In the genomic region with DNA sequence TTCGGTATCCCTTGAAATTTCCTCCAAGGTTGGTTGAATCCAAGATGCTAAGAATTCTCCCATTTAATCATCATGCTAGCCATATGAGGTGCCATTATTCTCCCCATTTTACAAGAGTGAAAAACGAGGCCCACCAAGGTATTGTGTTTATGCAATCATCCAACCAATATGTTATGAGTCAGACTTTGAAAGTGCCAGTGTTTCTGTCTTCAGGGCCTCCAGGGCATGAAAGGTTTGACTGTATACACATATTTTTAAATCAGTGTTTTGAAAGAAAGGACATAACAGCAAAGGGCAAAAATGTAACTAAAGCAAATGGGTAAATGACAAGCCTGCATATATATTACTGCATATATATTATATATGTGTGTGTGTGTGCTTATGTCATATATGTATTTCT, we compare ENCODE assay signal across 27 cellular contexts.
"Had no signal": no experiment of that assay in that cellular context is flagged by ENCODE, and none has a peak within 500 bp of the region (broad histone marks: within the 10 kb centered on the region; RNA-seq: fewer than 3 reads in every experiment).

No MANE protein-coding gene starts in this region.

- H3K36me3 Mint-ChIP-seq: activated CD8-positive, alpha-beta memory T cell treated with anti-CD3 and anti-CD28 coated beads, Interleukin-2, amount 10 ng/mL, durations not matched to agents 7 days and 5 days; activated naive CD8-positive, alpha-beta T cell treated with anti-CD3 and anti-CD28 coated beads for 36 hours had no signal

- H3K27me3 Mint-ChIP-seq: activated B cell treated with CpG ODN at 0.5 μM for 24 hours; activated CD4-positive, alpha-beta T cell treated with anti-CD3 and anti-CD28 coated beads, Interleukin-2, amount 10 ng/mL, durations not matched to agents 24 days and 14 days; activated CD8-positive, alpha-beta memory T cell treated with anti-CD3 and anti-CD28 coated beads, Interleukin-2, amount 10 ng/mL, durations not matched to agents 7 days and 5 days; activated naive CD8-positive, alpha-beta T cell treated with anti-CD3 and anti-CD28 coated beads for 36 hours had no signal

- DNase-seq: activated B cell treated with CpG ODN at 0.5 μM for 24 hours; activated CD4-positive, alpha-beta T cell treated with anti-CD3 and anti-CD28 coated beads for 1 hour; activated CD4-positive, alpha-beta T cell treated with anti-CD3 and anti-CD28 coated beads, Interleukin-2, amount 10 ng/mL, durations not matched to agents 24 days and 14 days; activated CD4-positive, alpha-beta T cell treated with anti-CD3 and anti-CD28 coated beads, Interleukin-2, amount 50 U/mL, for 48 hours; activated CD8-positive, alpha-beta memory T cell treated with anti-CD3 and anti-CD28 coated beads, Interleukin-2, amount 10 ng/mL, durations not matched to agents 7 days and 5 days; activated effector memory CD4-positive, alpha-beta T cell treated with anti-CD3 and anti-CD28 coated beads, Interleukin-2, amount 50 U/mL, for 16 hours; activated naive CD4-positive, alpha-beta T cell treated with anti-CD3 and anti-CD28 coated beads for 36 hours; activated naive CD8-positive, alpha-beta T cell treated with anti-CD3 and anti-CD28 coated beads for 36 hours; activated T-cell treated with anti-CD3 and anti-CD28 coated beads, Interleukin-2, amount 50 U/mL, for 4 hours; anterior cingulate cortex; central memory CD4-positive, alpha-beta T cell; IMR-90; Kasumi-1; KBM-7; MV-4-11; NCI-H1092 treated with DMSO at 0.1 percent for 48 hours; NCI-H1417 treated with DMSO at 0.1 percent for 48 hours; NCI-H1694; NCI-H2029; NCI-H2107; NCI-H2171 treated with DMSO at 0.1 percent for 48 hours; NCI-H345; NCI-H510A; NCI-H69; SHP77 treated with DMSO at 0.1 percent for 48 hours; T-helper 2 cell; T1000 had no signal

- H3K9me3 Mint-ChIP-seq: activated B cell treated with CpG ODN at 0.5 μM for 24 hours; activated CD4-positive, alpha-beta T cell treated with anti-CD3 and anti-CD28 coated beads, Interleukin-2, amount 10 ng/mL, durations not matched to agents 24 days and 14 days; activated naive CD4-positive, alpha-beta T cell treated with anti-CD3 and anti-CD28 coated beads for 36 hours; activated naive CD8-positive, alpha-beta T cell treated with anti-CD3 and anti-CD28 coated beads for 36 hours had no signal

- ATAC-seq: activated CD8-positive, alpha-beta memory T cell treated with anti-CD3 and anti-CD28 coated beads, Interleukin-2, amount 10 ng/mL, durations not matched to agents 7 days and 5 days; activated T-cell treated with anti-CD3 and anti-CD28 coated beads, Interleukin-2, amount 50 U/mL, for 4 hours had no signal

- H3K27ac Mint-ChIP-seq: activated B cell treated with CpG ODN at 0.5 μM for 24 hours; activated CD4-positive, alpha-beta T cell treated with anti-CD3 and anti-CD28 coated beads, Interleukin-2, amount 10 ng/mL, durations not matched to agents 24 days and 14 days; activated CD8-positive, alpha-beta memory T cell treated with anti-CD3 and anti-CD28 coated beads, Interleukin-2, amount 10 ng/mL, durations not matched to agents 7 days and 5 days; activated naive CD4-positive, alpha-beta T cell treated with anti-CD3 and anti-CD28 coated beads for 36 hours; activated naive CD8-positive, alpha-beta T cell treated with anti-CD3 and anti-CD28 coated beads for 36 hours had no signal

- H3K4me1 Mint-ChIP-seq: activated B cell treated with CpG ODN at 0.5 μM for 24 hours; activated CD4-positive, alpha-beta T cell treated with anti-CD3 and anti-CD28 coated beads, Interleukin-2, amount 10 ng/mL, durations not matched to agents 24 days and 14 days; activated CD8-positive, alpha-beta memory T cell treated with anti-CD3 and anti-CD28 coated beads, Interleukin-2, amount 10 ng/mL, durations not matched to agents 7 days and 5 days; activated naive CD8-positive, alpha-beta T cell treated with anti-CD3 and anti-CD28 coated beads for 36 hours had no signal

- H3K4me3 Mint-ChIP-seq: activated B cell treated with CpG ODN at 0.5 μM for 24 hours; activated CD4-positive, alpha-beta T cell treated with anti-CD3 and anti-CD28 coated beads, Interleukin-2, amount 10 ng/mL, durations not matched to agents 24 days and 14 days; activated CD8-positive, alpha-beta memory T cell treated with anti-CD3 and anti-CD28 coated beads, Interleukin-2, amount 10 ng/mL, durations not matched to agents 7 days and 5 days; activated naive CD4-positive, alpha-beta T cell treated with anti-CD3 and anti-CD28 coated beads for 36 hours; activated naive CD8-positive, alpha-beta T cell treated with anti-CD3 and anti-CD28 coated beads for 36 hours; activated T-cell treated with anti-CD3 and anti-CD28 coated beads, Interleukin-2, amount 50 U/mL, for 4 hours had no signal
